In genomic region chr7:23276381-23276780, GRCh38 we compare ENCODE assay signal across 12 cellular contexts. TPM values are rescaled to one million over a fixed set of nuclear protein-coding genes. Genes with fewer than 3 reads are reported as not detected.
A peak's percentile ranks its signal among the peaks of the same experiment; 100 is the strongest.
DNase-seq lines count a peak whose midpoint lies in the region; ATAC-seq and TF ChIP-seq lines count a peak whose summit lies in the region.
"Had no signal": no experiment of that assay in that cellular context is flagged by ENCODE, and none has a peak within 500 bp of the region (broad histone marks: within the 10 kb centered on the region; RNA-seq: fewer than 3 reads in every experiment).

No MANE protein-coding gene starts in this region.

- H3K4me3 ChIP-seq in BLaER1 treated with 17β-estradiol and CSF1 and Interleukin-3, amounts not matched to agents 10 nM and 100 nM: no peak overlapping the region
- H3K4me3 ChIP-seq in GM23248: no peak overlapping the region
- no peak overlapping the region for H3K4me3 ChIP-seq in OCI-LY7 (ENCODE audit: low read depth, low read length, poor library complexity, severe bottlenecking)
- H3K4me3 ChIP-seq in aorta (ENCODE audit: low read length in 2 of 2): no peak overlapping the region
- no peak overlapping the region for H3K4me3 ChIP-seq in right cardiac atrium (ENCODE audit: low read length)
- H3K4me3 ChIP-seq: lung, right atrium auricular region had no signal

- H3K79me2 ChIP-seq in GM23248 (ENCODE audit: insufficient read depth) (no peaks in the 10 kb centered on the region), OCI-LY7 (ENCODE audit: insufficient read depth, low read depth, low read length) (no peaks in the 10 kb centered on the region)

- H3F3A ChIP-seq in GM23248 (ENCODE audit: insufficient read depth): no peaks in the 10 kb centered on the region; the same call in 1 of the 2 replicates

- intact Hi-C loops in OCI-LY7 (cut with micrococcal nuclease; ENCODE audit: unreplicated experiment) (loop anchor here (5.0 kb wide), 4 partner anchors 81 to 436 kb away; partner anchors contain the start of genes IGF2BP3 and STK31), aorta (cut with DNase I) (no loop called here), right cardiac atrium (cut with DNase I) (loop anchor here in 1 of 4 donors (5.0 to 10.0 kb wide), 2 partner anchors 186 to 438 kb away; partner anchors contain the start of gene STK31)

- H2AFZ ChIP-seq in GM23248 (no peak overlapping the region), OCI-LY7 (ENCODE audit: low read length) (peak overlapping the region; percentile 64; the same call in 1 of the 2 replicates)

- H3K9me3 ChIP-seq in BLaER1 treated with 17β-estradiol and CSF1 and Interleukin-3, amounts not matched to agents 10 nM and 100 nM (replicated peaks in 1 of 11): no peaks in the 10 kb centered on the region
- H3K9me3 ChIP-seq in GM23248 (ENCODE audit: low read depth): no peaks in the 10 kb centered on the region
- no peaks in the 10 kb centered on the region for H3K9me3 ChIP-seq in OCI-LY7 (ENCODE audit: low read length)
- H3K9me3 ChIP-seq in aorta (ENCODE audit: control insufficient read depth, low read length): no peaks in the 10 kb centered on the region
- no peaks in the 10 kb centered on the region for H3K9me3 ChIP-seq in right cardiac atrium (ENCODE audit: control insufficient read depth, low read length)
- H3K9me3 ChIP-seq: right atrium auricular region had no signal

- peaks cover 0 to 8% (median 0%) of the 10 kb centered on the region in 11 experiments; a peak in 1 of 22 replicates for H4K20me1 ChIP-seq in BLaER1 treated with 17β-estradiol and CSF1 and Interleukin-3, amounts not matched to agents 10 nM and 100 nM
- no peaks in the 10 kb centered on the region for H4K20me1 ChIP-seq in GM23248 (ENCODE audit: insufficient read depth)
- H4K20me1 ChIP-seq in OCI-LY7 (ENCODE audit: insufficient read depth, low read length): no peaks in the 10 kb centered on the region

- peaks cover 0 to 24% (median 11%) of the 10 kb centered on the region in 10 experiments; a peak in 8 of 20 replicates for H3K4me1 ChIP-seq in BLaER1 treated with 17β-estradiol and CSF1 and Interleukin-3, amounts not matched to agents 10 nM and 100 nM
- no peaks in the 10 kb centered on the region for H3K4me1 ChIP-seq in GM23248 (ENCODE audit: insufficient read depth)
- peaks cover 15% of the 10 kb centered on the region for H3K4me1 ChIP-seq in OCI-LY7 (ENCODE audit: insufficient read depth, low read length, poor library complexity, severe bottlenecking)
- no peaks in the 10 kb centered on the region for H3K4me1 ChIP-seq in aorta (ENCODE audit: control insufficient read depth in 1 of 2, insufficient read depth in 2 of 2, low read length in 2 of 2)
- H3K4me1 ChIP-seq in right cardiac atrium (ENCODE audit: control insufficient read depth, insufficient read depth, low read length): no peaks in the 10 kb centered on the region
- H3K4me1 ChIP-seq: right atrium auricular region had no signal

- peak; percentile 10 for DNase-seq in GM23248
- peak; percentile 47 for DNase-seq in OCI-LY7 (ENCODE audit: low spot score)
- DNase-seq in erythroblast (lab: John Stamatoyannopoulos, UW): peak; percentile 42 to 64
- DNase-seq in aorta: no peak
- DNase-seq in NCI-H146 (lab: John Stamatoyannopoulos, UW): no peak
- no peak for DNase-seq in right cardiac atrium
- DNase-seq: activated CD8-positive, alpha-beta memory T cell treated with anti-CD3 and anti-CD28 coated beads, Interleukin-2, amount 10 ng/mL, durations not matched to agents 7 days and 5 days had no signal

- POLR2A ChIA-PET in OCI-LY7 (lab: Charles Lee): no interaction called here

- BruUV-seq in OCI-LY7 (replicated peaks; lab: Mats Ljungman, UMichigan): no TSS peak

- in situ Hi-C loops in GM23248 (cut with MboI): no loop called here

- H3K9ac ChIP-seq in BLaER1 treated with 17β-estradiol and CSF1 and Interleukin-3, amounts not matched to agents 10 nM and 100 nM: peak overlapping the region in 1 of 11 experiments; percentile 0; a peak in 2 of 22 replicates
- H3K9ac ChIP-seq in GM23248: no peak overlapping the region

- peak overlapping the region in 9 of 11 experiments; percentile 15 to 63 (median 49); a peak in 12 of 22 replicates for H3K27ac ChIP-seq in BLaER1 treated with 17β-estradiol and CSF1 and Interleukin-3, amounts not matched to agents 10 nM and 100 nM
- H3K27ac ChIP-seq in GM23248 (no peak overlapping the region), OCI-LY7 (ENCODE audit: low read depth, low read length, poor library complexity, severe bottlenecking) (no peak overlapping the region), aorta (ENCODE audit: low read depth in 1 of 2, low read length in 2 of 2) (no peak overlapping the region), right cardiac atrium (ENCODE audit: low read length) (no peak overlapping the region)
- H3K27ac ChIP-seq: right atrium auricular region had no signal

- H3K9me2 ChIP-seq in GM23248 (ENCODE audit: insufficient read depth): no peaks in the 10 kb centered on the region
- H3K9me2 ChIP-seq in OCI-LY7 (ENCODE audit: insufficient read depth, low read length): no peaks in the 10 kb centered on the region

- CTCF ChIA-PET in OCI-LY7 (lab: Charles Lee; ENCODE audit: unreplicated experiment): interaction anchor here (0.9 kb wide), 1 partner anchor 264 kb away, joined by 3 read pairs; no protein-coding TSS in a partner anchor

- peak; percentile 77 for TF ChIP-seq CTCF in OCI-LY7 (conservative IDR thresholded peaks at IDR 0.05; ENCODE audit: low read length)

- WGBS in GM23248 (ENCODE audit: low coverage in 1 of 2, low lambda C conversion rate in 2 of 2, missing lambda C conversion rate in 2 of 2), 2 experiments: 78 to 79% methylated on average over 5 of the region's 5 CpGs
- 72 to 77% methylated on average over 5 of the region's 5 CpGs for WGBS in aorta, 2 donors
- 67% methylated on average over 5 of the region's 5 CpGs for WGBS in right cardiac atrium

- TF ChIP-seq POLR2A in erythroblast (IDR thresholded peaks at IDR 0.05; ENCODE audit: low read length): no peak

- H3K27me3 ChIP-seq in BLaER1 treated with 17β-estradiol and CSF1 and Interleukin-3, amounts not matched to agents 10 nM and 100 nM: no peaks in the 10 kb centered on the region
- H3K27me3 ChIP-seq in GM23248 (replicated peaks; ENCODE audit: insufficient read depth): no peaks in the 10 kb centered on the region
- H3K27me3 ChIP-seq in aorta (ENCODE audit: control insufficient read depth in 1 of 2, insufficient read depth in 2 of 2, low read length in 1 of 2): no peaks in the 10 kb centered on the region
- no peaks in the 10 kb centered on the region for H3K27me3 ChIP-seq in right cardiac atrium (ENCODE audit: control insufficient read depth, insufficient read depth)
- H3K27me3 ChIP-seq: right atrium auricular region had no signal

- ATAC-seq in GM21360 (IDR thresholded peaks at IDR 0.05; ENCODE audit: unreplicated experiment): no peak
- ATAC-seq in aorta (ENCODE audit: low FRiP score): no peak
- no peak for ATAC-seq in right cardiac atrium
- ATAC-seq: activated CD8-positive, alpha-beta memory T cell treated with anti-CD3 and anti-CD28 coated beads, Interleukin-2, amount 10 ng/mL, durations not matched to agents 7 days and 5 days had no signal

- peak overlapping the region in 6 of 11 experiments; percentile 0 to 22 (median 12); a peak in 3 of 22 replicates for H3K4me2 ChIP-seq in BLaER1 treated with 17β-estradiol and CSF1 and Interleukin-3, amounts not matched to agents 10 nM and 100 nM
- H3K4me2 ChIP-seq in GM23248 (ENCODE audit: unreplicated experiment): no peak overlapping the region
- H3K4me2 ChIP-seq in OCI-LY7 (ENCODE audit: low read length): no peak overlapping the region

- no peaks in the 10 kb centered on the region for H3K36me3 ChIP-seq in BLaER1 treated with 17β-estradiol and CSF1 and Interleukin-3, amounts not matched to agents 10 nM and 100 nM
- H3K36me3 ChIP-seq in GM23248 (ENCODE audit: low read depth): no peaks in the 10 kb centered on the region
- H3K36me3 ChIP-seq in OCI-LY7 (ENCODE audit: insufficient read depth, low read length): no peaks in the 10 kb centered on the region
- H3K36me3 ChIP-seq in aorta (ENCODE audit: control insufficient read depth in 1 of 2, insufficient read depth in 2 of 2, low read length in 1 of 2): no peaks in the 10 kb centered on the region

RNA-seq across cellular contexts. Expression of gene MALSU1, which starts 22.8 kb away (rescaled TPM):
- 66.0 and 96.1 TPM in 2 replicates for total RNA-seq in GM23248 (2014; rRNA removed; shearing (Covaris generic))
- polyA plus RNA-seq in GM23248 (2016; fragmentation: Nextera tagmentation; extraction: Ambion mirVana) (135 and 136 TPM in 2 replicates), aorta (10 to 100 TPM; 26.4 to 41.5 TPM), right cardiac atrium (68.4 TPM)
- 107 and 132 TPM in 2 replicates for total RNA-seq in OCI-LY7 (2014; rRNA removed; shearing (Covaris generic))
- total RNA-seq in OCI-LY7 (2022) (56.1 and 66.4 TPM in 2 replicates), aorta (10 to 100 TPM; 32.1 to 43.4 TPM), right cardiac atrium (10 to 100 TPM; 64.6 to 80.7 (median 70.2) TPM)

RNA-seq across cellular contexts. Expression of gene GPNMB, which starts 29.8 kb away (rescaled TPM):
- total RNA-seq in GM23248 (2014; rRNA removed; shearing (Covaris generic)): 38.2 and 48.8 TPM in 2 replicates
- polyA plus RNA-seq in GM23248 (2016; fragmentation: Nextera tagmentation; extraction: Ambion mirVana) (42.5 and 43.2 TPM in 2 replicates), aorta (100 to 1,000 TPM in 1 of 2 donors, 10 to 100 TPM in 1; 60.2 to 175 TPM), right cardiac atrium (113 TPM)
- 0.70 and 1.4 TPM in 2 replicates for total RNA-seq in OCI-LY7 (2014; rRNA removed; shearing (Covaris generic))
- total RNA-seq in OCI-LY7 (2022) (3.0 and 3.5 TPM in 2 replicates), aorta (100 to 1,000 TPM; 129 to 209 TPM), right cardiac atrium (100 to 1,000 TPM; 130 to 246 (median 191) TPM)
- total RNA-seq: CD4-positive, CD25-positive, alpha-beta regulatory T cell had no signal

Comparison
In these comparisons a context has a peak if more than half of its experiments do, and no peak if none do; other contexts are left out.
1. H3K27ac ChIP-seq: peak in BLaER1 treated with 17β-estradiol and CSF1 and Interleukin-3, amounts not matched to agents 10 nM and 100 nM (9 of 11); none in GM23248 (single experiment), OCI-LY7 (single experiment), aorta (0 of 2) and right cardiac atrium (single experiment).
2. H3K4me2 ChIP-seq: peak in BLaER1 treated with 17β-estradiol and CSF1 and Interleukin-3, amounts not matched to agents 10 nM and 100 nM (6 of 11); none in GM23248 (single experiment) and OCI-LY7 (single experiment).
3. DNase-seq: peak in GM23248 (single experiment), OCI-LY7 (single experiment) and erythroblast (2 of 2); none in aorta (0 of 2), NCI-H146 (single experiment) and right cardiac atrium (0 of 3).